Comparison of ENCODE assay signal across 8 cellular contexts in the genomic region with DNA sequence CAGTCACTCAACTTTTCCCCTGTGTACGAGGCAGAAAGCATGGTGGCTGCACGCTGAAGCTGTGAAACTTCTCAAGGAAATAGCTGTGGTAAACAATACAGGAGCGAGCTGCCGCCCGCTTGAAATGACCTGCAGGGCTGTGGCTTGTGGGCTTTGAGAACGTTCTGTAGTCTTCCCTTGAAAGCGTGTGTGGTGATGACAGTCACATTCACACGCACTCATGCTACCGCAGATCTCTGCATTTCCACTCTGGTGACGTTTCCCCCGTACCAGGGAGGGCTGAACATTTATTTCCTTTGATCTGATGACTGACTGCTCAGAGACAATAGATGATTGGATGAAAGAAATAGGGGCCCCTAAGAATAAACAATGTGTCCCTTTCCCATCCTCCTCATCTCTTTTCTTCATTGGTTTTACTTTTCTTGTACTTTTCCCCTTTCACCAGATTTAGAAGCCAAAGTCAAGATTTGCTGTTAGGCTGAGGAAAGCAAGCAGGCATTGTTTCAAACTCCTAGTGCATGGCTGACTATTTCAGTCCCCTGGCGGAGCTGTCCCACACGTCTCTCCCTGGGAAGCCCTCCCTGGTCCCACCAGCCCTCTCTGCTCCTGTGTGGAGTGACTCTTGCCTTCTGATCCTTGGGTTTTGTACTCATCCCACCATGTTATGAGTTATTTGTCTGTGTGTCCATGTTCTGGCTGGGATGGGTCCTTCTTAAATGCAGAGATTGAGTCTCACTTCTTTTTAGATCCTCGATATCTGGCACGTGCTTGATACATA. TPM values are rescaled to one million over a fixed set of nuclear protein-coding genes. Genes with fewer than 3 reads are reported as not detected.
A peak's percentile ranks its signal among the peaks of the same experiment; 100 is the strongest.
DNase-seq lines count a peak whose midpoint lies in the region; ATAC-seq and TF ChIP-seq lines count a peak whose summit lies in the region.

No MANE protein-coding gene starts in this region.

- no peak for TF ChIP-seq POLR2A in thyroid gland (IDR thresholded peaks at IDR 0.05)

- ATAC-seq in GM18499 (IDR thresholded peaks at IDR 0.05; ENCODE audit: insufficient read depth, unreplicated experiment) (peak; percentile 53), HG03060 (IDR thresholded peaks at IDR 0.05; ENCODE audit: low read depth, unreplicated experiment) (peak; percentile 40), psoas muscle (no peak), aorta (ENCODE audit: low FRiP score) (peak; percentile 38)
- ATAC-seq in activated CD4-positive, alpha-beta T cell treated with anti-CD3 and anti-CD28 coated beads for 36 hours: peak; percentile 47

- CTCF ChIA-PET in activated CD4-positive, alpha-beta T cell treated with anti-CD3 and anti-CD28 coated beads for 36 hours (lab: Charles Lee): interaction anchor here (0.5 to 1.8 kb wide), 6 partner anchors 10 to 1107 kb away, joined by 3 to 11 read pairs (median 3); a partner anchor contains a TSS

- 77 to 87% (median 78%) methylated on average over 15 of the region's 15 CpGs for WGBS in psoas muscle, 3 donors
- WGBS in aorta, 2 donors: 61 to 68% methylated on average over 15 of the region's 15 CpGs
- 80 to 86% methylated on average over 15 of the region's 15 CpGs for WGBS in thyroid gland, 2 donors

- H3K27me3 Mint-ChIP-seq in activated CD4-positive, alpha-beta T cell treated with anti-CD3 and anti-CD28 coated beads for 36 hours: no peaks in the 10 kb centered on the region

- peak; percentile 94 for DNase-seq in activated CD4-positive, alpha-beta T cell treated with anti-CD3 and anti-CD28 coated beads for 36 hours
- DNase-seq in psoas muscle: no peak
- peak in 1 of 2 donors; percentile 58 for DNase-seq in aorta
- no peak for DNase-seq in NCI-H146 treated with DMSO at 0.1 percent for 48 hours (lab: John Stamatoyannopoulos, UW; ENCODE audit: unreplicated experiment)
- DNase-seq in thyroid gland: no peak

- H3K27ac ChIP-seq in duodenal mucosa (ENCODE audit: low read depth, low read length) (peak overlapping the region; percentile 51), psoas muscle (peak overlapping the region; percentile 85), aorta (ENCODE audit: low read depth in 1 of 2, low read length in 2 of 2) (no peak overlapping the region), thyroid gland (no peak overlapping the region)

- H3K27ac Mint-ChIP-seq in activated CD4-positive, alpha-beta T cell treated with anti-CD3 and anti-CD28 coated beads for 36 hours: peak overlapping the region; percentile 99

- H3K9ac ChIP-seq in duodenal mucosa (ENCODE audit: low read depth in 1 of 2, low read length in 2 of 2): peak overlapping the region; percentile 19 to 28

- H3K4me3 Mint-ChIP-seq in activated CD4-positive, alpha-beta T cell treated with anti-CD3 and anti-CD28 coated beads for 36 hours: peak overlapping the region; percentile 81

- H3K9me3 ChIP-seq in duodenal mucosa (ENCODE audit: control insufficient read depth in 1 of 2, low read length in 2 of 2) (no peaks in the 10 kb centered on the region), psoas muscle (no peaks in the 10 kb centered on the region), aorta (ENCODE audit: control insufficient read depth, low read length) (no peaks in the 10 kb centered on the region), thyroid gland (no peaks in the 10 kb centered on the region)

- H3K9me3 Mint-ChIP-seq in activated CD4-positive, alpha-beta T cell treated with anti-CD3 and anti-CD28 coated beads for 36 hours (ENCODE audit: low read depth): no peaks in the 10 kb centered on the region

- peaks cover 71% of the 10 kb centered on the region for H3K36me3 Mint-ChIP-seq in activated CD4-positive, alpha-beta T cell treated with anti-CD3 and anti-CD28 coated beads for 36 hours (ENCODE audit: low read depth)

- peaks cover 20 to 28% of the 10 kb centered on the region in 2 donors for H3K4me1 ChIP-seq in duodenal mucosa (ENCODE audit: control insufficient read depth in 1 of 2, insufficient read depth in 2 of 2, low read length in 2 of 2)
- H3K4me1 ChIP-seq in psoas muscle: peaks cover 26% of the 10 kb centered on the region
- no peaks in the 10 kb centered on the region for H3K4me1 ChIP-seq in aorta (ENCODE audit: control insufficient read depth in 1 of 2, insufficient read depth in 2 of 2, low read length in 2 of 2)
- peaks cover 19 to 30% of the 10 kb centered on the region in 2 donors for H3K4me1 ChIP-seq in thyroid gland

- intact Hi-C loops in activated CD4-positive, alpha-beta T cell treated with anti-CD3 and anti-CD28 coated beads for 36 hours (cut with DNase I, micrococcal nuclease): loop anchor here (1.0 to 5.0 kb wide), 12 partner anchors 8 to 1039 kb away; a partner anchor contains a TSS
- intact Hi-C loops in psoas muscle (cut with DNase I) (no loop called here), aorta (cut with DNase I) (no loop called here), thyroid gland (cut with DNase I) (no loop called here)

- H3K36me3 ChIP-seq in duodenal mucosa (ENCODE audit: control insufficient read depth in 1 of 2, insufficient read depth in 2 of 2, low read length in 2 of 2): no peaks in the 10 kb centered on the region
- H3K36me3 ChIP-seq in psoas muscle (ENCODE audit: insufficient read depth in 1 of 2, low read depth in 1 of 2): no peaks in the 10 kb centered on the region
- H3K36me3 ChIP-seq in aorta (ENCODE audit: control insufficient read depth in 1 of 2, insufficient read depth in 2 of 2, low read length in 1 of 2): no peaks in the 10 kb centered on the region
- H3K36me3 ChIP-seq in thyroid gland: no peaks in the 10 kb centered on the region

- POLR2A ChIA-PET in activated CD4-positive, alpha-beta T cell treated with anti-CD3 and anti-CD28 coated beads for 36 hours (lab: Charles Lee): interaction anchor here (0.6 to 2.4 kb wide), 9 partner anchors 10 to 446 kb away, joined by 3 to 71 read pairs (median 8); a partner anchor contains a TSS

- H3K27me3 ChIP-seq in duodenal mucosa (ENCODE audit: control insufficient read depth in 1 of 2, insufficient read depth in 2 of 2, low read length in 2 of 2): no peaks in the 10 kb centered on the region
- no peaks in the 10 kb centered on the region for H3K27me3 ChIP-seq in psoas muscle (ENCODE audit: insufficient read depth in 3 of 3, low read length in 2 of 3)
- no peaks in the 10 kb centered on the region for H3K27me3 ChIP-seq in aorta (ENCODE audit: control insufficient read depth in 1 of 2, insufficient read depth in 2 of 2, low read length in 1 of 2)
- H3K27me3 ChIP-seq in thyroid gland: no peaks in the 10 kb centered on the region

- TF ChIP-seq CTCF in psoas muscle (IDR thresholded peaks at IDR 0.05) (no peak), thyroid gland (IDR thresholded peaks at IDR 0.05) (no peak)

- H3K4me3 ChIP-seq in duodenal mucosa (ENCODE audit: low read depth in 1 of 2, low read length in 2 of 2): no peak overlapping the region
- H3K4me3 ChIP-seq in psoas muscle: no peak overlapping the region
- no peak overlapping the region for H3K4me3 ChIP-seq in aorta (ENCODE audit: low read length in 2 of 2)
- no peak overlapping the region for H3K4me3 ChIP-seq in thyroid gland (replicated peaks in 1 of 3)

- H3K4me1 Mint-ChIP-seq in activated CD4-positive, alpha-beta T cell treated with anti-CD3 and anti-CD28 coated beads for 36 hours: peaks cover 64% of the 10 kb centered on the region

RNA-seq across cellular contexts. Expression of a gene that starts 3.9 kb away (rescaled TPM):
- 100 to 1,000 TPM; 163 to 180 TPM for total RNA-seq in activated CD4-positive, alpha-beta T cell treated with anti-CD3 and anti-CD28 coated beads for 36 hours
- total RNA-seq in psoas muscle: 10 to 100 TPM in 2 of 4 donors, 1 to 10 TPM in 2; 1.9 to 17.3 (median 11.0) TPM
- 1 to 10 TPM; 1.7 to 4.1 (median 2.2) TPM for polyA plus RNA-seq in psoas muscle
- 1 to 10 TPM; 3.9 to 4.7 TPM for total RNA-seq in aorta
- 1 to 10 TPM in 1 of 2 donors, under 1 TPM in 1; 0.64 to 1.0 TPM for polyA plus RNA-seq in aorta
- 10 to 100 TPM; 16.9 to 33.0 (median 24.4) TPM for total RNA-seq in thyroid gland

RNA-seq across cellular contexts. Expression of a gene that starts 9.2 kb away (rescaled TPM):
- total RNA-seq in activated CD4-positive, alpha-beta T cell treated with anti-CD3 and anti-CD28 coated beads for 36 hours: 100 to 1,000 TPM; 116 to 118 TPM
- total RNA-seq in psoas muscle (100 to 1,000 TPM; 112 to 146 (median 135) TPM), aorta (10 to 100 TPM; 78.6 to 87.6 TPM), thyroid gland (100 to 1,000 TPM in 2 of 4 donors, 10 to 100 TPM in 2; 76.6 to 113 (median 93.4) TPM)
- polyA plus RNA-seq in psoas muscle (100 to 1,000 TPM; 150 to 202 (median 177) TPM), aorta (100 to 1,000 TPM in 1 of 2 donors, 10 to 100 TPM in 1; 92.9 to 211 TPM)

Comparison
In these comparisons a context has a peak if more than half of its experiments do, and no peak if none do; other contexts are left out.
1. ATAC-seq: peak in GM18499 (single experiment), HG03060 (single experiment), activated CD4-positive, alpha-beta T cell treated with anti-CD3 and anti-CD28 coated beads for 36 hours (single experiment) and aorta (single experiment); none in psoas muscle (0 of 4).
2. H3K27ac ChIP-seq: peak in duodenal mucosa (single experiment) and psoas muscle (single experiment); none in aorta (0 of 2) and thyroid gland (0 of 3).
3. RNA of a gene that starts 3.9 kb away (total RNA-seq): 163 to 180 TPM in activated CD4-positive, alpha-beta T cell treated with anti-CD3 and anti-CD28 coated beads for 36 hours; 16.9 to 33.0 TPM in thyroid gland, 1.9 to 17.3 TPM in psoas muscle and 3.9 to 4.7 TPM in aorta; every median in the first group is over 4 times any median in the second.
4. intact Hi-C loops: an anchor here in activated CD4-positive, alpha-beta T cell treated with anti-CD3 and anti-CD28 coated beads for 36 hours (1.0 to 5.0 kb wide); none called in psoas muscle, aorta and thyroid gland.